11 cellular contexts compared by ENCODE assay signal in the genomic region with DNA sequence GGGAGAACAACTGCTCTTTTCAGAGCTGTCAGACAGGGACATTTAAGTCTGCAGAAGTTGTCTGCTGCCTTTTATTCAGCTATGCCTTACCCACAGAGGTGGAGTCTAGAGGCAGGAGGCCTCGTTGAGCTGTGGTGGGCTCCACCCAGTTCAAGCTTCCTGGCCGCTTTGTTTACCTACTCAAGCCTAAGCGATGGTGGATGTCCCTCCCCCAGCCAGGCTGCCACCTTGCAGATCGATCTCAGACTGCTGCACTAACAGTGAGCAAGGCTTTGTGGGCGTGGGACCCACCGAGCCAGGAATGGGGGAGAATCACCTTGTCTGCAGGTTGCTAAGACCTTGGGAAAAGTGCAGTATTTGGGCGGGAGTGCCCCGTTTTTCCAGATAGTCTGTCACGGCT. TPM values are rescaled to one million over a fixed set of nuclear protein-coding genes. Genes with fewer than 3 reads are reported as not detected.
DNase-seq lines count a peak whose midpoint lies in the region; ATAC-seq, FAIRE-seq and TF ChIP-seq lines count a peak whose summit lies in the region.
"Not testable (repeated sequence)": the region's sequence is repeated elsewhere in the genome, so short reads cannot be mapped to it uniquely, and the experiment has no call there.
"Had no signal": no experiment of that assay in that cellular context is flagged by ENCODE, and none has a peak within 500 bp of the region (broad histone marks: within the 10 kb centered on the region; RNA-seq: fewer than 3 reads in every experiment).

No MANE protein-coding gene starts in this region.

- H3K27me3 Mint-ChIP-seq in Calu3 (ENCODE audit: unreplicated experiment), result peaks cover 27% of the 10 kb centered on the region

- H3F3A ChIP-seq in SU-DHL-6 (ENCODE audit: insufficient read depth), result not testable (repeated sequence)

- H3K4me1 Mint-ChIP-seq in Calu3 (ENCODE audit: low read depth, unreplicated experiment), result not testable (repeated sequence)

- not testable (repeated sequence) for H3K79me2 ChIP-seq in SU-DHL-6 (ENCODE audit: insufficient read depth, low read length); HepG2 (ENCODE audit: insufficient read depth, low read length)

- TF ChIP-seq RAD21 in HepG2 (CRISPR knock-in tag; IDR thresholded peaks at IDR 0.05), result not testable (repeated sequence)

- DNase-seq in Calu3 (peak; percentile 21), NCI-H187 treated with DMSO at 0.1 percent for 48 hours (lab: John Stamatoyannopoulos, UW) (peak; percentile 27), NCI-H510A treated with DMSO at 0.1 percent for 48 hours (lab: John Stamatoyannopoulos, UW) (peak; percentile 33), HepG2 (ENCODE audit: low spot score) (peak; percentile 31)

- not testable (repeated sequence) for H3K36me3 Mint-ChIP-seq in Calu3 (ENCODE audit: insufficient read depth, unreplicated experiment)

- in situ Hi-C loops in HepG2 (cut with HindIII; ENCODE audit: extremely low pct_ligation_motif_present, low pct_unique_long_range_greater_than_20kb), result not testable (repeated sequence)

- H3K9me3 Mint-ChIP-seq in Calu3 (ENCODE audit: low read depth, unreplicated experiment), result not testable (repeated sequence)

- not testable (repeated sequence) for H3K36me3 ChIP-seq in HUES6 (ENCODE audit: control insufficient read depth, insufficient read depth, low read length); SU-DHL-6 (ENCODE audit: low read length); HepG2 (replicated peaks in 1 of 2; ENCODE audit: control insufficient read depth in 1 of 2, insufficient read depth in 2 of 2, low read length in 2 of 2)

- not testable (repeated sequence) for BruUV-seq in Calu3 (replicated peaks; lab: Mats Ljungman, UMichigan); HepG2 (replicated peaks; lab: Mats Ljungman, UMichigan)

- H3K9ac ChIP-seq in HUES6 (ENCODE audit: low read length); SU-DHL-6 (ENCODE audit: low read length); HepG2 (ENCODE audit: insufficient read depth, low read depth, low read length): not testable (repeated sequence)

- not testable (repeated sequence) for H3K27me3 ChIP-seq in HUES6 (ENCODE audit: control insufficient read depth, insufficient read depth, low read length); SU-DHL-6 (ENCODE audit: low read length); HepG2 (ENCODE audit: control insufficient read depth in 1 of 2, insufficient read depth in 2 of 2, low read length in 2 of 2)

- H3K4me1 ChIP-seq in HUES6 (ENCODE audit: control insufficient read depth, insufficient read depth, low read length), result peaks cover 11% of the 10 kb centered on the region
- H3K4me1 ChIP-seq in HepG2 (ENCODE audit: insufficient read depth, low read length), result not testable (repeated sequence)

- TF ChIP-seq EP300 in HepG2 (IDR thresholded peaks at IDR 0.05; ENCODE audit: low read depth in 2 of 2, low read length in 2 of 2); HepG2 (CRISPR knock-in tag; IDR thresholded peaks at IDR 0.05; ENCODE audit: borderline replicate concordance): not testable (repeated sequence)

- H3K27ac Mint-ChIP-seq in Calu3 (ENCODE audit: unreplicated experiment), result not testable (repeated sequence)

- TF ChIP-seq POLR2A in HepG2 (IDR thresholded peaks at IDR 0.05; ENCODE audit: insufficient read depth in 1 of 2, low read depth in 2 of 2, low read length in 2 of 2), result not testable (repeated sequence)

- not testable (repeated sequence) for H3K27ac ChIP-seq in HUES6 (ENCODE audit: low read depth, low read length); HepG2 (ENCODE audit: extremely low read length, insufficient read depth, low read length)
- peak overlapping the region; percentile 89 for H3K27ac ChIP-seq in SU-DHL-6 (ENCODE audit: low read depth, low read length)

- not testable (repeated sequence) for H3K9me3 ChIP-seq in HUES6 (ENCODE audit: control insufficient read depth, insufficient read depth, low read depth, low read length); SU-DHL-6 (ENCODE audit: insufficient read depth, low read length); HepG2 (ENCODE audit: low read length)

- POLR2A ChIA-PET in HepG2 (lab: Yijun Ruan, JAX), result not testable (repeated sequence)

- not testable (repeated sequence) for H2AFZ ChIP-seq in SU-DHL-6 (ENCODE audit: low read depth, low read length, severe bottlenecking); HepG2 (ENCODE audit: low read length)

- H3K9me2 ChIP-seq in SU-DHL-6 (replicated peaks; ENCODE audit: insufficient read depth, low read length), result not testable (repeated sequence)

- FAIRE-seq in HepG2 (lab: Jason Lieb, UNC), result not testable (repeated sequence)

- CTCF ChIA-PET in Calu3 (lab: Charles Lee); HepG2 (lab: Yijun Ruan, JAX; ENCODE audit: low intra/inter-chr PET ratio, low total read pairs): not testable (repeated sequence)

- H3K4me3 ChIP-seq in HUES6 (ENCODE audit: low read depth, low read length), result peak overlapping the region; percentile 32; the same call in 1 of the 2 replicates
- not testable (repeated sequence) for H3K4me3 ChIP-seq in SU-DHL-6 (ENCODE audit: insufficient read depth, low read length, poor library complexity, severe bottlenecking); HepG2 (replicated peaks in 1 of 3; ENCODE audit: insufficient read depth in 1 of 3, low read depth in 2 of 3, low read length in 3 of 3)

- peak; percentile 75 for ATAC-seq in HepG2

- TF ChIP-seq CTCF in Calu3 (IDR thresholded peaks at IDR 0.05; ENCODE audit: unreplicated experiment); SU-DHL-6 (IDR thresholded peaks at IDR 0.05; ENCODE audit: insufficient read depth, low read length, poor library complexity, severe bottlenecking); HepG2 (CRISPR knock-in tag; IDR thresholded peaks at IDR 0.05): not testable (repeated sequence)

- intact Hi-C loops in Calu3 (cut with micrococcal nuclease; ENCODE audit: unreplicated experiment); HepG2 (cut with micrococcal nuclease; ENCODE audit: unreplicated experiment): not testable (repeated sequence)

- WGBS in HepG2 (ENCODE audit: low lambda C conversion rate), result 3% methylated on average over 9 of the region's 9 CpGs

- not testable (repeated sequence) for H4K20me1 ChIP-seq in SU-DHL-6 (ENCODE audit: low read depth, low read length); HepG2 (ENCODE audit: insufficient read depth, low read length)

- not testable (repeated sequence) for H3K4me3 Mint-ChIP-seq in Calu3 (ENCODE audit: low read depth, unreplicated experiment)

- not testable (repeated sequence) for H3K4me2 ChIP-seq in SU-DHL-6 (ENCODE audit: low read depth, low read length, poor library complexity, severe bottlenecking)
- peak overlapping the region; percentile 28; the same call in 1 of the 2 replicates for H3K4me2 ChIP-seq in HepG2 (ENCODE audit: low read depth, low read length)

TF ChIP-seq in HepG2, 621 proteins besides CTCF, POLR2A, EP300 and RAD21 (continues in another document):
- TF ChIP-seq GABPB1 (CRISPR knock-in tag; IDR thresholded peaks at IDR 0.05), result peak; percentile 22; the same call in 1 of the 2 replicates
- peak; percentile 60; the same call in 1 of the 2 replicates for TF ChIP-seq FOXA3 (CRISPR knock-in tag; IDR thresholded peaks at IDR 0.05)
- peak; percentile 58; the same call in 1 of the 2 replicates for TF ChIP-seq POGZ (CRISPR knock-in tag; IDR thresholded peaks at IDR 0.05)
- TF ChIP-seq FOXA1 (IDR thresholded peaks at IDR 0.05), result not testable (repeated sequence)
- peak; percentile 54; the same call in 1 of the 2 replicates for TF ChIP-seq FOXA1 (CRISPR knock-in tag; IDR thresholded peaks at IDR 0.05)
- TF ChIP-seq ONECUT2 (CRISPR knock-in tag; IDR thresholded peaks at IDR 0.05), result peak; percentile 74; the same call in 1 of the 2 replicates

RNA-seq across cellular contexts. Expression of gene PAX9, which starts 37.8 kb away (rescaled TPM):
- total RNA-seq in Calu3 (2022), result 4.5 and 5.3 TPM in 2 replicates
- total RNA-seq in HepG2 (2016; rRNA removed; fragmentation: Illumina TruSeq; extraction: Trizol), result not detected in 2 replicates
- total RNA-seq in HepG2 (2016; cell fraction: cytosol; rRNA removed; fragmentation: Illumina TruSeq; extraction: Trizol; ENCODE audit: low read depth), result not detected in 2 replicates
- not detected in 2 replicates for total RNA-seq in HepG2 (2016; cell fraction: insoluble cytoplasmic fraction; rRNA removed; fragmentation: Illumina TruSeq; extraction: Trizol)
- not detected in 2 replicates for total RNA-seq in HepG2 (2016; cell fraction: membrane; rRNA removed; fragmentation: Illumina TruSeq; extraction: Trizol)
- not detected in 2 replicates for total RNA-seq in HepG2 (2016; cell fraction: nucleus; rRNA removed; fragmentation: Illumina TruSeq; extraction: Trizol)
- polyA plus RNA-seq in HepG2 (2011; rRNA removed), result 0.03 TPM in 2 replicates
- not detected in 2 replicates for polyA plus RNA-seq in HepG2 (2011; cell fraction: cytosol; rRNA removed)
- polyA plus RNA-seq in HepG2 (2011; cell fraction: nucleus; rRNA removed), result 0.24 TPM in 1 of 2 replicates, not detected in the other
- 0.04 and 0.09 TPM in 2 replicates for polyA plus RNA-seq in HepG2 (2012)
- not detected in 2 replicates for polyA plus RNA-seq in HepG2 (2016; cell fraction: cytosol; fragmentation: Illumina TruSeq; extraction: Trizol; ENCODE audit: low read depth)
- not detected in 2 replicates for polyA plus RNA-seq in HepG2 (2016; cell fraction: insoluble cytoplasmic fraction; fragmentation: Illumina TruSeq; extraction: Trizol; ENCODE audit: low read depth)
- not detected in 2 replicates for polyA plus RNA-seq in HepG2 (2016; cell fraction: membrane; fragmentation: Illumina TruSeq; extraction: Trizol; ENCODE audit: low read depth)
- polyA plus RNA-seq in HepG2 (2016; cell fraction: nucleus; fragmentation: Illumina TruSeq; extraction: Trizol; ENCODE audit: insufficient read depth, low read depth), result not detected in 2 replicates
- polyA minus RNA-seq in HepG2 (2011; rRNA and poly(A)+ RNA removed; ENCODE audit: low replicate concordance), result 2.0 TPM in 1 of 2 replicates, not detected in the other
- polyA minus RNA-seq in HepG2 (2011; cell fraction: cytosol; rRNA and poly(A)+ RNA removed), result not detected in 2 replicates
- polyA minus RNA-seq in HepG2 (2011; cell fraction: nucleus; rRNA and poly(A)+ RNA removed), result 0.13 TPM in 1 of 2 replicates, not detected in the other
- total RNA-seq: CD4-positive, alpha-beta memory T cell; GM23248; IMR-90 had no signal
- polyA plus RNA-seq: AG04450, CD14-positive monocyte, IMR-90 had no signal
